Comparison of ENCODE assay signal across 12 cellular contexts in genomic region chr3:180278583-180279188, GRCh38.
DNase-seq lines count a peak whose midpoint lies in the region; ATAC-seq and TF ChIP-seq lines count a peak whose summit lies in the region.
"Had no signal": no experiment of that assay in that cellular context is flagged by ENCODE, and none has a peak within 500 bp of the region (broad histone marks: within the 10 kb centered on the region; RNA-seq: fewer than 3 reads in every experiment).

No MANE protein-coding gene starts in this region.

- peaks cover 12% of the 10 kb centered on the region for H3K4me1 ChIP-seq in OCI-LY7 (ENCODE audit: insufficient read depth, low read length, poor library complexity, severe bottlenecking)
- H3K4me1 ChIP-seq: right atrium auricular region had no signal

- intact Hi-C loops in OCI-LY7 (cut with micrococcal nuclease; ENCODE audit: unreplicated experiment) = no loop called here

- POLR2A ChIA-PET in OCI-LY7 (lab: Charles Lee) (interaction anchor here (0.6 to 0.9 kb wide), 2 partner anchors 10 to 1335 kb away, joined by 4 to 6 read pairs; no protein-coding TSS in a partner anchor), RWPE1 (lab: Yijun Ruan, JAX; ENCODE audit: low non-redundant PET) (no interaction called here)

- H2AFZ ChIP-seq in OCI-LY7 (ENCODE audit: low read length) = no peak overlapping the region

- H3K27ac ChIP-seq in OCI-LY7 (ENCODE audit: low read depth, low read length, poor library complexity, severe bottlenecking) (no peak overlapping the region), RWPE1 (no peak overlapping the region)
- H3K27ac ChIP-seq: epithelial cell of prostate, right atrium auricular region had no signal

- H3K9me2 ChIP-seq in OCI-LY7 (ENCODE audit: insufficient read depth, low read length) = no peaks in the 10 kb centered on the region

- no peaks in the 10 kb centered on the region for H4K20me1 ChIP-seq in OCI-LY7 (ENCODE audit: insufficient read depth, low read length)

- BruUV-seq in OCI-LY7 (replicated peaks; lab: Mats Ljungman, UMichigan) = no TSS peak

- TF ChIP-seq CTCF in GM13977 (IDR thresholded peaks at IDR 0.05; ENCODE audit: extremely low read depth, insufficient read depth, missing control alignments) (no peak), OCI-LY7 (conservative IDR thresholded peaks at IDR 0.05; ENCODE audit: low read length) (no peak), RWPE1 (conservative IDR thresholded peaks at IDR 0.05; ENCODE audit: low read depth) (no peak)

- H3K9me3 ChIP-seq in OCI-LY7 (ENCODE audit: low read length) = no peaks in the 10 kb centered on the region
- H3K9me3 ChIP-seq: right atrium auricular region had no signal

- ATAC-seq in GM21390 (IDR thresholded peaks at IDR 0.05; ENCODE audit: unreplicated experiment) (peak; percentile 98), HG03097 (IDR thresholded peaks at IDR 0.05; ENCODE audit: low FRiP score, unreplicated experiment) (peak; percentile 89)

- no peaks in the 10 kb centered on the region for H3K79me2 ChIP-seq in OCI-LY7 (ENCODE audit: insufficient read depth, low read depth, low read length)

- DNase-seq in GM13977 (ENCODE audit: low spot score) (peak; percentile 18), OCI-LY7 (ENCODE audit: low spot score) (peak; percentile 47), ureter (ENCODE audit: low spot score) (no peak), HCEC 1CT (no peak), DMS 273 (lab: John Stamatoyannopoulos, UW; ENCODE audit: unreplicated experiment) (no peak), RWPE1 (ENCODE audit: low spot score) (no peak)
- DNase-seq: CD4-positive, alpha-beta T cell; NCI-H2081 had no signal

- no peak overlapping the region for H3K4me3 ChIP-seq in OCI-LY7 (ENCODE audit: low read depth, low read length, poor library complexity, severe bottlenecking)
- H3K4me3 ChIP-seq: right atrium auricular region had no signal

- no peaks in the 10 kb centered on the region for H3K36me3 ChIP-seq in OCI-LY7 (ENCODE audit: insufficient read depth, low read length)
- H3K36me3 ChIP-seq: right atrium auricular region had no signal

- H3K4me2 ChIP-seq in OCI-LY7 (ENCODE audit: low read length) = peak overlapping the region; percentile 58

- in situ Hi-C loops in GM13977 (cut with MboI; ENCODE audit: low pct_unique_long_range_greater_than_20kb, low sequenced_read_pairs, unreplicated experiment) = no loop called here

- CTCF ChIA-PET in OCI-LY7 (lab: Charles Lee; ENCODE audit: unreplicated experiment) = no interaction called here
- CTCF ChIA-PET in RWPE1 (lab: Yijun Ruan, JAX) = no interaction called here

Comparison
In these comparisons a context has a peak if more than half of its experiments do, and no peak if none do; other contexts are left out.
1. DNase-seq: peak in GM13977 (single experiment) and OCI-LY7 (single experiment); none in ureter (single experiment), HCEC 1CT (single experiment), DMS 273 (single experiment) and RWPE1 (single experiment).